In the genomic region with DNA sequence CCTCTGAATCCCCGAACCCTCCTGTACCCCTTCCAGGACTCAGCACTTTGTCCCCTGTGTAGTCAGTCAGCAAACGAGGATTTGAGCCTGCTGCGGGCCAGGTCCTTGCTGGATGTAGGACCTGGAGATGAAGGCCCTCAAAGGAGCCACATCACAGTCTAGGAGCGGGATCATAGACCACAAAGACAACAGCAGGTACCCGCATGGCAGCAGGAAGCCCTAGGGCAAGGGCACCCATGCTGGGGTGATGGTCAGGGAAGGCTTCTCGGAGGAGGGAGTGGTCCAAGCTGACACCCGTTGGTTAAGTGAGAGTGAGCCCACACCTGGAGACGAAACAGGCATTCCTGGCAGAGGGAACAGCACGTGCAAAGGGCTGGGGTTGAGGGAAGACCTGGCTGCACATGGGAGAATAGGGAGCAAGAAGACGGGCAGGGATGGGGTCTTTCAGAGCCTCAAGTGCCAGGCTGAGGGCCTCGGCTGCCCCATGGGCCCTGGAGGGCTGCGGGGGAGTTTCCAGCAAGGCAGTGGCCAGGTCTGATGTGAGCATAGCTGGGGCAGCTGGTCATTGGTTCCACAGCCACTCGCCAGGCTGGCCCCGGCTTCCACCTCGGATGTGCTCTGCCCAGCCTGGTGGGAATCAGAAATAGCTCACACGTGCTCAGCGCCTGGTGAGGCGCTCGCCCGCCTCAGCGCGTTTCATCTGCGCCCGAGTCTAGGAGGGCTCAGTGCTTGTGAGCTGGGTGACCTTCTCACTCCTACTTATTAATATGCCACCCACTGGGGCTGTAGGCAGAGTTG, we compare ENCODE assay signal across 1 cellular context.
TF ChIP-seq lines count a peak whose summit lies in the region.

No MANE protein-coding gene starts in this region.

TF ChIP-seq in GM12878, 131 proteins besides CTCF, POLR2A, EP300 and RAD21:
- TF ChIP-seq FOXK2 (IDR thresholded peaks at IDR 0.05), result peak; percentile 26; the same call in 1 of the 2 replicates
- no peak for TF ChIP-seq MEF2A (IDR thresholded peaks at IDR 0.05; ENCODE audit: insufficient read depth, low read depth, low read length)
